In genomic region chr12:118103601-118104382, GRCh38 we compare ENCODE assay signal across 8 cellular contexts. TPM values are rescaled to one million over a fixed set of nuclear protein-coding genes. Genes with fewer than 3 reads are reported as not detected.
A peak's percentile ranks its signal among the peaks of the same experiment; 100 is the strongest.
DNase-seq lines count a peak whose midpoint lies in the region; ATAC-seq and TF ChIP-seq lines count a peak whose summit lies in the region.

Gene VSIG10 (minus strand): TSS chr12:118104011. CDS start chr12:118103671, 340 bp downstream.

- no peaks in the 10 kb centered on the region for H3K36me3 ChIP-seq in endocrine pancreas (ENCODE audit: control insufficient read depth, insufficient read depth, low read length)

- DNase-seq in Ammon's horn (ENCODE audit: low spot score) (peak; percentile 38), NCI-H2029 treated with DMSO at 0.1 percent for 48 hours (lab: John Stamatoyannopoulos, UW) (peak; percentile 41), lower leg skin (ENCODE audit: low spot score in 2 of 2) (peak; percentile 50 to 93)
- DNase-seq in stimulated activated CD8-positive, alpha-beta memory T cell treated with anti-CD3 and anti-CD28 coated beads, Interleukin-4, amount 100 ng/mL, for 48 hours: peak; percentile 38

- H3K27me3 ChIP-seq in endocrine pancreas (ENCODE audit: control insufficient read depth, insufficient read depth, low read length): no peaks in the 10 kb centered on the region

- H3K4me3 ChIP-seq in endocrine pancreas (ENCODE audit: control insufficient read depth, insufficient read depth, low read length) (peak within 1 kb of the TSS; percentile 67), lower leg skin (ENCODE audit: low read depth, poor library complexity, severe bottlenecking) (peak within 1 kb of the TSS; percentile 43)

- intact Hi-C loops in lower leg skin (cut with DNase I; ENCODE audit: low total_unique reads): no loop called here

- no peaks in the 10 kb centered on the region for H3K9me3 ChIP-seq in endocrine pancreas (ENCODE audit: control insufficient read depth, low read length)

- H3K9ac ChIP-seq in endocrine pancreas (ENCODE audit: control insufficient read depth, insufficient read depth, low read length): peak within 1 kb of the TSS; percentile 71

- no peak for TF ChIP-seq CTCF in lower leg skin (IDR thresholded peaks at IDR 0.05)

- no peak for TF ChIP-seq POLR2A in lower leg skin (IDR thresholded peaks at IDR 0.05)

- 0% methylated on average over 10 to 46 of the region's 75 CpGs for WGBS in lower leg skin, 2 donors

- ATAC-seq in GM18868 (IDR thresholded peaks at IDR 0.05; ENCODE audit: unreplicated experiment) (peak; percentile 61), HG03175 (IDR thresholded peaks at IDR 0.05; ENCODE audit: unreplicated experiment) (no peak)
- peak; percentile 40 to 49 for ATAC-seq in activated CD4-positive, CD25-positive, alpha-beta regulatory T cell treated with anti-CD3 and anti-CD28 coated beads, Interleukin-2, amount 50 U/mL, for 24 hours

- H3K4me1 ChIP-seq in endocrine pancreas (ENCODE audit: control insufficient read depth, insufficient read depth, low read length): no peaks in the 10 kb centered on the region

RNA-seq across cellular contexts. Expression of gene VSIG10, which starts in this region (rescaled TPM):
- total RNA-seq in lower leg skin: 10 to 100 TPM; 17.1 to 40.1 (median 29.4) TPM
